Comparison of ENCODE assay signal across 8 cellular contexts in genomic region chr7:12518920-12519681, GRCh38. TPM values are rescaled to one million over a fixed set of nuclear protein-coding genes. Genes with fewer than 3 reads are reported as not detected.
A peak's percentile ranks its signal among the peaks of the same experiment; 100 is the strongest.
DNase-seq lines count a peak whose midpoint lies in the region; ATAC-seq, FAIRE-seq and TF ChIP-seq lines count a peak whose summit lies in the region.

No MANE protein-coding gene starts in this region.

- H3K9me3 ChIP-seq in RWPE2 (ENCODE audit: severe bottlenecking) (peaks cover 3% of the 10 kb centered on the region), keratinocyte (ENCODE audit: control insufficient read depth, low read depth, low read length) (no peaks in the 10 kb centered on the region)

- dilution Hi-C loops in keratinocyte (cut with MboI; ENCODE audit: extremely low pct_ligation_motif_present, low sequenced_read_pairs): no loop called here

- ATAC-seq in GM19043 (IDR thresholded peaks at IDR 0.05; ENCODE audit: low read depth, unreplicated experiment) (peak; percentile 88), HG03066 (IDR thresholded peaks at IDR 0.05; ENCODE audit: low read depth, unreplicated experiment) (peak; percentile 80), RWPE2 (ENCODE audit: low read depth) (peak; percentile 55; the same call in 2 of the 3 replicates)

- H3K9me1 ChIP-seq in keratinocyte (ENCODE audit: control insufficient read depth, extremely low read depth, insufficient read depth, low read length): no peaks in the 10 kb centered on the region

- H3K79me2 ChIP-seq in keratinocyte (ENCODE audit: control insufficient read depth, insufficient read depth, low read length): no peaks in the 10 kb centered on the region

- FAIRE-seq in keratinocyte (lab: Jason Lieb, UNC) (no peak), RCC 7860 (lab: Jason Lieb, UNC) (no peak)

- no peaks in the 10 kb centered on the region for H4K20me1 ChIP-seq in keratinocyte (ENCODE audit: control insufficient read depth, extremely low read depth, insufficient read depth, low read length)

- H3K36me3 ChIP-seq in RWPE2 (ENCODE audit: low read depth): no peaks in the 10 kb centered on the region; the same call in 1 of the 2 replicates
- H3K36me3 ChIP-seq in keratinocyte (ENCODE audit: control insufficient read depth in 2 of 2, extremely low read depth in 1 of 2, insufficient read depth in 2 of 2, low read length in 2 of 2): no peaks in the 10 kb centered on the region

- DNase-seq in RWPE2 (ENCODE audit: low spot score) (no peak), keratinocyte (ENCODE audit: low read depth, low spot score) (no peak), putamen (ENCODE audit: low spot score) (no peak), RCC 7860 (ENCODE audit: low spot score) (no peak)
- no peak for DNase-seq in stimulated activated CD4-positive, alpha-beta T cell treated with anti-CD3 and anti-CD28 coated beads, Interleukin-1b, Interleukin-23, amount 100 ng/mL, for 48 hours

- TF ChIP-seq CTCF in C4-2B (conservative IDR thresholded peaks at IDR 0.05): peak; percentile 73
- TF ChIP-seq CTCF in RWPE2 (IDR thresholded peaks at IDR 0.05; ENCODE audit: poor library complexity, severe bottlenecking): peak; percentile 32
- TF ChIP-seq CTCF in keratinocyte (optimal IDR thresholded peaks at IDR 0.05 in 1 of 3, IDR thresholded peaks at IDR 0.05 in 1 of 3, conservative IDR thresholded peaks at IDR 0.05 in 1 of 3; ENCODE audit: extremely low read depth in 1 of 3, insufficient read depth in 2 of 3, low read length in 3 of 3): peak; percentile 62 to 79 (median 65)

- no peaks in the 10 kb centered on the region for H3K4me1 ChIP-seq in RWPE2 (ENCODE audit: insufficient read depth, poor library complexity, severe bottlenecking)
- H3K4me1 ChIP-seq in keratinocyte (ENCODE audit: control insufficient read depth, extremely low read depth, insufficient read depth, low read length): no peaks in the 10 kb centered on the region

- no peak overlapping the region for H2AFZ ChIP-seq in keratinocyte (ENCODE audit: control insufficient read depth, low read length)

- H3K27ac ChIP-seq in C4-2B (no peak overlapping the region), RWPE2 (ENCODE audit: poor library complexity, severe bottlenecking) (no peak overlapping the region), keratinocyte (ENCODE audit: control insufficient read depth, insufficient read depth, low read length) (no peak overlapping the region)

- no peak overlapping the region for H3K9ac ChIP-seq in keratinocyte (ENCODE audit: control insufficient read depth, extremely low read depth, insufficient read depth, low read length)

- no peak overlapping the region for H3K4me3 ChIP-seq in RWPE2 (ENCODE audit: severe bottlenecking)
- no peak overlapping the region for H3K4me3 ChIP-seq in keratinocyte (ENCODE audit: control insufficient read depth in 2 of 3, extremely low read depth in 1 of 3, insufficient read depth in 2 of 3, low read depth in 1 of 3, low read length in 3 of 3)

- no peak overlapping the region for H3K4me2 ChIP-seq in keratinocyte (ENCODE audit: control insufficient read depth, extremely low read depth, insufficient read depth, low read depth, low read length)

- H3K27me3 ChIP-seq in RWPE2 (ENCODE audit: insufficient read depth, poor library complexity, severe bottlenecking) (peaks cover 3% of the 10 kb centered on the region), keratinocyte (ENCODE audit: control insufficient read depth, extremely low read depth, insufficient read depth, low read length) (peaks cover 3% of the 10 kb centered on the region)

RNA-seq across cellular contexts. Expression of gene SCIN, which starts 51.4 kb away (rescaled TPM):
- 0.05 TPM in 1 of 3 replicates, not detected in the others for polyA plus RNA-seq in keratinocyte
- 0.54 TPM for polyA plus RNA-seq in keratinocyte (2011; ENCODE audit: low read depth)
- 0.02 and 0.05 TPM in 2 replicates for polyA plus RNA-seq in keratinocyte (2011; cell fraction: cytosol; rRNA removed)
- 0.03 and 0.05 TPM in 2 replicates for polyA plus RNA-seq in keratinocyte (2011; cell fraction: nucleus; rRNA removed)
- 0.31 TPM in 1 of 2 replicates, not detected in the other for polyA plus RNA-seq in keratinocyte (2012; ENCODE audit: low replicate concordance)
- not detected in 3 replicates for polyA minus RNA-seq in keratinocyte
- not detected for polyA minus RNA-seq in keratinocyte (2011; cell fraction: cytosol; rRNA and poly(A)+ RNA removed)
- polyA minus RNA-seq in keratinocyte (2011; cell fraction: nucleus; rRNA and poly(A)+ RNA removed): 0.31 TPM in 1 of 2 replicates, not detected in the other
